17 cellular contexts compared by ENCODE assay signal in genomic region chr3:13584427-13584891, GRCh38. TPM values are rescaled to one million over a fixed set of nuclear protein-coding genes. Genes with fewer than 3 reads are reported as not detected.
A peak's percentile ranks its signal among the peaks of the same experiment; 100 is the strongest.
DNase-seq lines count a peak whose midpoint lies in the region; ATAC-seq and TF ChIP-seq lines count a peak whose summit lies in the region.
"Had no signal": no experiment of that assay in that cellular context is flagged by ENCODE, and none has a peak within 500 bp of the region (broad histone marks: within the 10 kb centered on the region; RNA-seq: fewer than 3 reads in every experiment).

No MANE protein-coding gene starts in this region.

- no peaks in the 10 kb centered on the region for H3K36me3 Mint-ChIP-seq in HFFc6 (ENCODE audit: low read depth)
- no peaks in the 10 kb centered on the region for H3K36me3 Mint-ChIP-seq in stimulated activated effector memory CD8-positive, alpha-beta T cell treated with anti-CD3 and anti-CD28 coated beads, Interleukin-12 subunit alpha, Interleukin-12 subunit beta, amount 100 ng/mL, for 72 hours
- no peaks in the 10 kb centered on the region for H3K36me3 Mint-ChIP-seq in activated T-helper 2 cell treated with anti-CD3 and anti-CD28 coated beads, Interferon-gamma antibody, Interleukin-2, Interleukin-4, amounts not matched to agents 10 μg/mL and 5 μg/mL and 100 μg/mL, durations not matched to agents 14 hours and 24 hours and 36 hours (ENCODE audit: low read depth)

- no peak for DNase-seq in HFFc6
- no peak for DNase-seq in mesendoderm
- no peak for DNase-seq in stimulated activated effector memory CD8-positive, alpha-beta T cell treated with anti-CD3 and anti-CD28 coated beads, Interleukin-12 subunit alpha, Interleukin-12 subunit beta, amount 100 ng/mL, for 72 hours (ENCODE audit: low spot score in 2 of 2)
- no peak for DNase-seq in activated T-helper 2 cell treated with anti-CD3 and anti-CD28 coated beads, Interferon-gamma antibody, Interleukin-2, Interleukin-4, amounts not matched to agents 10 μg/mL and 5 μg/mL and 100 μg/mL, durations not matched to agents 14 hours and 24 hours and 36 hours (ENCODE audit: low spot score)
- no peak for DNase-seq in NCI-H2029 (lab: John Stamatoyannopoulos, UW)
- DNase-seq: C1 segment of cervical spinal cord, DMS79, H9, MV-4-11, NCI-H1694 treated with DMSO at 0.1 percent for 48 hours, NCI-H2107, NCI-H226, NCI-H524 treated with DMSO at 0.1 percent for 48 hours, PC-9, SJCRH30 had no signal

- ATAC-seq in stimulated activated effector memory CD8-positive, alpha-beta T cell treated with anti-CD3 and anti-CD28 coated beads, Interleukin-12 subunit alpha, Interleukin-12 subunit beta, amount 100 ng/mL, for 72 hours, result no peak
- ATAC-seq in HG03175 (IDR thresholded peaks at IDR 0.05; ENCODE audit: unreplicated experiment), result no peak

- no peaks in the 10 kb centered on the region for H3K79me1 ChIP-seq in mesendoderm (ENCODE audit: low read length)

- H2BK5ac ChIP-seq in mesendoderm (ENCODE audit: low read length), result no peak overlapping the region

- no peaks in the 10 kb centered on the region for H3K79me2 ChIP-seq in mesendoderm (ENCODE audit: control insufficient read depth, insufficient read depth, low read length)

- H3K56ac ChIP-seq in mesendoderm (ENCODE audit: low read length), result no peak overlapping the region

- H3K4me1 Mint-ChIP-seq in HFFc6 (ENCODE audit: low read depth), result peaks cover 15% of the 10 kb centered on the region
- H3K4me1 Mint-ChIP-seq in stimulated activated effector memory CD8-positive, alpha-beta T cell treated with anti-CD3 and anti-CD28 coated beads, Interleukin-12 subunit alpha, Interleukin-12 subunit beta, amount 100 ng/mL, for 72 hours, result no peaks in the 10 kb centered on the region
- H3K4me1 Mint-ChIP-seq in activated T-helper 2 cell treated with anti-CD3 and anti-CD28 coated beads, Interferon-gamma antibody, Interleukin-2, Interleukin-4, amounts not matched to agents 10 μg/mL and 5 μg/mL and 100 μg/mL, durations not matched to agents 14 hours and 24 hours and 36 hours (ENCODE audit: low read depth), result no peaks in the 10 kb centered on the region

- no peak overlapping the region for H3K23ac ChIP-seq in mesendoderm (ENCODE audit: low read length)

- H3K9me3 Mint-ChIP-seq in HFFc6, result no peaks in the 10 kb centered on the region
- no peaks in the 10 kb centered on the region for H3K9me3 Mint-ChIP-seq in stimulated activated effector memory CD8-positive, alpha-beta T cell treated with anti-CD3 and anti-CD28 coated beads, Interleukin-12 subunit alpha, Interleukin-12 subunit beta, amount 100 ng/mL, for 72 hours
- H3K9me3 Mint-ChIP-seq in activated T-helper 2 cell treated with anti-CD3 and anti-CD28 coated beads, Interferon-gamma antibody, Interleukin-2, Interleukin-4, amounts not matched to agents 10 μg/mL and 5 μg/mL and 100 μg/mL, durations not matched to agents 14 hours and 24 hours and 36 hours, result no peaks in the 10 kb centered on the region
- H3K9me3 Mint-ChIP-seq: H9 had no signal

- intact Hi-C loops in activated T-helper 2 cell treated with anti-CD3 and anti-CD28 coated beads, Interferon-gamma antibody, Interleukin-2, Interleukin-4, amounts not matched to agents 10 μg/mL and 5 μg/mL and 100 μg/mL, durations not matched to agents 14 hours and 24 hours and 36 hours (cut with micrococcal nuclease), result no loop called here

- H3K27ac ChIP-seq in VCaP (peak overlapping the region; percentile 99; the same call in 1 of the 2 replicates), mesendoderm (ENCODE audit: low read depth, low read length) (no peak overlapping the region)
- H3K27ac ChIP-seq: PC-9, SJCRH30 had no signal

- H3K27ac Mint-ChIP-seq in HFFc6, result no peak overlapping the region
- peak overlapping the region; percentile 64 for H3K27ac Mint-ChIP-seq in stimulated activated effector memory CD8-positive, alpha-beta T cell treated with anti-CD3 and anti-CD28 coated beads, Interleukin-12 subunit alpha, Interleukin-12 subunit beta, amount 100 ng/mL, for 72 hours
- H3K27ac Mint-ChIP-seq in activated T-helper 2 cell treated with anti-CD3 and anti-CD28 coated beads, Interferon-gamma antibody, Interleukin-2, Interleukin-4, amounts not matched to agents 10 μg/mL and 5 μg/mL and 100 μg/mL, durations not matched to agents 14 hours and 24 hours and 36 hours, result no peak overlapping the region

- H3K4me1 ChIP-seq in mesendoderm (ENCODE audit: control insufficient read depth, low read depth, low read length), result peaks cover 6% of the 10 kb centered on the region
- H3K4me1 ChIP-seq: SJCRH30 had no signal

- no peak overlapping the region for H3K9ac ChIP-seq in mesendoderm (ENCODE audit: low read length)

- H2AK5ac ChIP-seq in mesendoderm (ENCODE audit: low read length), result peak overlapping the region; percentile 69

- H2BK120ac ChIP-seq in mesendoderm (ENCODE audit: low read depth, low read length), result no peak overlapping the region

- no peaks in the 10 kb centered on the region for H3K36me3 ChIP-seq in mesendoderm (ENCODE audit: control insufficient read depth, insufficient read depth, low read length)
- H3K36me3 ChIP-seq: SJCRH30 had no signal

- H3K4me3 ChIP-seq in mesendoderm (ENCODE audit: low read length), result no peak overlapping the region
- H3K4me3 ChIP-seq: PC-9, SJCRH30 had no signal

- WGBS in mesendoderm (ENCODE audit: extremely low coverage, insufficient coverage, low lambda C conversion rate), result no CpG with 5 or more reads among the region's 8 CpGs

- H4K8ac ChIP-seq in mesendoderm (ENCODE audit: low read depth, low read length), result no peak overlapping the region

- no peak overlapping the region for H2BK15ac ChIP-seq in mesendoderm (replicated peaks; ENCODE audit: low read depth)

- no peak overlapping the region for H4K5ac ChIP-seq in mesendoderm (ENCODE audit: low read length)

- no peak overlapping the region for H3K18ac ChIP-seq in mesendoderm (ENCODE audit: low read length)

- no peak overlapping the region for H3K4me3 Mint-ChIP-seq in HFFc6
- no peak overlapping the region for H3K4me3 Mint-ChIP-seq in stimulated activated effector memory CD8-positive, alpha-beta T cell treated with anti-CD3 and anti-CD28 coated beads, Interleukin-12 subunit alpha, Interleukin-12 subunit beta, amount 100 ng/mL, for 72 hours
- H3K4me3 Mint-ChIP-seq in activated T-helper 2 cell treated with anti-CD3 and anti-CD28 coated beads, Interferon-gamma antibody, Interleukin-2, Interleukin-4, amounts not matched to agents 10 μg/mL and 5 μg/mL and 100 μg/mL, durations not matched to agents 14 hours and 24 hours and 36 hours (ENCODE audit: low read depth), result no peak overlapping the region
- H3K4me3 Mint-ChIP-seq: H9 had no signal

- H3K4me2 ChIP-seq in mesendoderm (ENCODE audit: low read length), result no peak overlapping the region
- H3K4me2 ChIP-seq: PC-9 had no signal

- H3K27me3 ChIP-seq in mesendoderm (ENCODE audit: insufficient read depth, low read length, poor library complexity), result no peaks in the 10 kb centered on the region

- TF ChIP-seq CTCF in HFFc6 (IDR thresholded peaks at IDR 0.05) (0 out of 2 replicates have a peak, but pooled peaks have one; percentile 12), VCaP (conservative IDR thresholded peaks at IDR 0.05) (no peak)

- H3K27me3 Mint-ChIP-seq in HFFc6 (ENCODE audit: insufficient read depth), result no peaks in the 10 kb centered on the region; the same call in 1 of the 2 replicates
- H3K27me3 Mint-ChIP-seq in activated T-helper 2 cell treated with anti-CD3 and anti-CD28 coated beads, Interferon-gamma antibody, Interleukin-2, Interleukin-4, amounts not matched to agents 10 μg/mL and 5 μg/mL and 100 μg/mL, durations not matched to agents 14 hours and 24 hours and 36 hours (ENCODE audit: low read depth), result no peaks in the 10 kb centered on the region

- no peak overlapping the region for H3K4ac ChIP-seq in mesendoderm (ENCODE audit: low read depth, low read length)

RNA-seq across cellular contexts. Expression of gene FBLN2, which starts 35.5 kb away (rescaled TPM):
- 10 to 100 TPM; 55.7 to 84.5 (median 69.4) TPM for total RNA-seq in HFFc6 (2021; fragmentation: NEBNext Ultra II Directional; extraction: Animal tissue kit (Norgen Biotek cat#: 25700))
- polyA plus RNA-seq in mesendoderm (2013, experiment 1 of 2), result 5.7 TPM
- 5.4 TPM for polyA plus RNA-seq in mesendoderm (2013, experiment 2 of 2)
- not detected in 2 replicates for total RNA-seq in activated T-helper 2 cell treated with anti-CD3 and anti-CD28 coated beads, Interferon-gamma antibody, Interleukin-2, Interleukin-4, amounts not matched to agents 10 μg/mL and 5 μg/mL and 100 μg/mL, durations not matched to agents 14 hours and 24 hours and 36 hours
- total RNA-seq: SJCRH30 had no signal

Comparison
In these comparisons a context has a peak if more than half of its experiments do, and no peak if none do; other contexts are left out.
1. RNA of gene FBLN2, which starts 35.5 kb away (total RNA-seq): 55.7 to 84.5 TPM in HFFc6; not detected in activated T-helper 2 cell treated with anti-CD3 and anti-CD28 coated beads, Interferon-gamma antibody, Interleukin-2, Interleukin-4, amounts not matched to agents 10 μg/mL and 5 μg/mL and 100 μg/mL, durations not matched to agents 14 hours and 24 hours and 36 hours; every median in the first group is over 10 times any median in the second.